ENCODE assay signal across 23 cellular contexts in the genomic region with DNA sequence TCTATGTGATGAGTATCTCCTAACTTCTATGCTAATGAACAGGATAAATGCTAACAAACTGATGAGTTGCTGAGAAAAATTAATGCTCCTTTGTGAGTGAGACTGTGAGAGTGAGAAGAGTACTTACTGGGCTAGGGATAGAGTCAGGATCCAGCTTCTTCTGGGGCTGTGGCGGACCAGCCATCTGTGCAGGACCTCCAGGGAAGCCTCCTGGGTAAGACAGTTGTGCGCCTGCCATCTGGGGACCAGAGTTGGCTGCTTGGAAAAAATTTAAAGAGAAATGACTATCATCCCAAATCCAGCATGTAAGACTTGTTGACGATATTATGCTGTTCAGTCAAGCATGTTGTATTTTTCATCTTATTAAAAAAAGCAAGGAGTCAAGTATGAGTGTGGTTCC. TPM values are rescaled to one million over a fixed set of nuclear protein-coding genes. Genes with fewer than 3 reads are reported as not detected.
A peak's percentile ranks its signal among the peaks of the same experiment; 100 is the strongest.
DNase-seq lines count a peak whose midpoint lies in the region; ATAC-seq and TF ChIP-seq lines count a peak whose summit lies in the region.
"Had no signal": no experiment of that assay in that cellular context is flagged by ENCODE, and none has a peak within 500 bp of the region (broad histone marks: within the 10 kb centered on the region; RNA-seq: fewer than 3 reads in every experiment).

No MANE protein-coding gene starts in this region.

- H3K4me3 Mint-ChIP-seq in HFFc6, result no peak overlapping the region
- no peak overlapping the region for H3K4me3 Mint-ChIP-seq in dendritic cell treated with granulocyte-macrophage colony-stimulating factor and Interleukin-4, amounts not matched to agents 40 ng/mL and 50 ng/mL, for 4 days
- H3K4me3 Mint-ChIP-seq: CD4-positive, alpha-beta memory T cell had no signal

- H3K36me3 Mint-ChIP-seq in HFFc6 (ENCODE audit: low read depth), result peaks cover 63% of the 10 kb centered on the region
- peaks cover 76% of the 10 kb centered on the region for H3K36me3 Mint-ChIP-seq in dendritic cell treated with granulocyte-macrophage colony-stimulating factor and Interleukin-4, amounts not matched to agents 40 ng/mL and 50 ng/mL, for 4 days (ENCODE audit: low read depth)

- H3K4me1 Mint-ChIP-seq in HFFc6 (ENCODE audit: low read depth), result peaks cover 84% of the 10 kb centered on the region
- peaks cover 9% of the 10 kb centered on the region for H3K4me1 Mint-ChIP-seq in dendritic cell treated with granulocyte-macrophage colony-stimulating factor and Interleukin-4, amounts not matched to agents 40 ng/mL and 50 ng/mL, for 4 days (ENCODE audit: low read depth)

- no peaks in the 10 kb centered on the region for H3K9me3 Mint-ChIP-seq in HFFc6
- no peaks in the 10 kb centered on the region for H3K9me3 Mint-ChIP-seq in dendritic cell treated with granulocyte-macrophage colony-stimulating factor and Interleukin-4, amounts not matched to agents 40 ng/mL and 50 ng/mL, for 4 days
- H3K9me3 Mint-ChIP-seq: CD4-positive, alpha-beta memory T cell had no signal

- intact Hi-C loops in dendritic cell treated with granulocyte-macrophage colony-stimulating factor and Interleukin-4, amounts not matched to agents 40 ng/mL and 50 ng/mL, for 4 days (cut with micrococcal nuclease), result loop anchor here (10.0 kb wide), 1 partner anchor 120 kb away; no protein-coding TSS in a partner anchor

- DNase-seq in HFFc6, result no peak
- peak; percentile 67 for DNase-seq in NCI-H1694 treated with DMSO at 0.1 percent for 48 hours (lab: John Stamatoyannopoulos, UW)
- DNase-seq in NCI-H524 treated with DMSO at 0.1 percent for 48 hours (lab: John Stamatoyannopoulos, UW), result peak; percentile 45
- no peak for DNase-seq in DMS114 treated with DMSO at 0.1 percent for 48 hours (lab: John Stamatoyannopoulos, UW; ENCODE audit: unreplicated experiment)
- DNase-seq: C1 segment of cervical spinal cord; Caco-2; CD4-positive, alpha-beta memory T cell; Kasumi-1; NCI-H1092 treated with DMSO at 0.1 percent for 48 hours; NCI-H1436; NCI-H1930; NCI-H2107; NCI-H510A; NCI-H748 treated with DMSO at 0.1 percent for 48 hours; NK-92 treated with Interleukin-12 subunit alpha and Interleukin-12 subunit beta, amount 100 ng/mL, for 24 hours; PC-3 had no signal

- H3K27me3 Mint-ChIP-seq in HFFc6 (ENCODE audit: insufficient read depth), result 0 out of 2 replicates have a peak, but pooled peaks cover 2% of the 10 kb centered on the region
- no peaks in the 10 kb centered on the region for H3K27me3 Mint-ChIP-seq in dendritic cell treated with granulocyte-macrophage colony-stimulating factor and Interleukin-4, amounts not matched to agents 40 ng/mL and 50 ng/mL, for 4 days
- H3K27me3 Mint-ChIP-seq: CD4-positive, alpha-beta memory T cell had no signal

- peak overlapping the region; percentile 7; the same call in 1 of the 2 replicates for H3K27ac Mint-ChIP-seq in HFFc6
- peak overlapping the region; percentile 42 for H3K27ac Mint-ChIP-seq in dendritic cell treated with granulocyte-macrophage colony-stimulating factor and Interleukin-4, amounts not matched to agents 40 ng/mL and 50 ng/mL, for 4 days

- no peak for ATAC-seq in GM21619 (IDR thresholded peaks at IDR 0.05; ENCODE audit: unreplicated experiment)
- ATAC-seq in HG03175 (IDR thresholded peaks at IDR 0.05; ENCODE audit: unreplicated experiment), result no peak
- ATAC-seq: A549, HCT116, HepG2, K562, PC-3 had no signal

- no peak for TF ChIP-seq CTCF in HFFc6 (IDR thresholded peaks at IDR 0.05)

RNA-seq across cellular contexts. Expression of gene SEC24D, which starts 21.0 kb away (rescaled TPM):
- 100 to 1,000 TPM; 164 to 198 (median 183) TPM for total RNA-seq in HFFc6 (2021; fragmentation: NEBNext Ultra II Directional; extraction: Animal tissue kit (Norgen Biotek cat#: 25700))

Comparison
In these comparisons a context has a peak if more than half of its experiments do, and no peak if none do; other contexts are left out.
1. DNase-seq: peak in NCI-H1694 treated with DMSO at 0.1 percent for 48 hours (single experiment) and NCI-H524 treated with DMSO at 0.1 percent for 48 hours (single experiment); none in HFFc6 (single experiment) and DMS114 treated with DMSO at 0.1 percent for 48 hours (single experiment).